In the genomic region with DNA sequence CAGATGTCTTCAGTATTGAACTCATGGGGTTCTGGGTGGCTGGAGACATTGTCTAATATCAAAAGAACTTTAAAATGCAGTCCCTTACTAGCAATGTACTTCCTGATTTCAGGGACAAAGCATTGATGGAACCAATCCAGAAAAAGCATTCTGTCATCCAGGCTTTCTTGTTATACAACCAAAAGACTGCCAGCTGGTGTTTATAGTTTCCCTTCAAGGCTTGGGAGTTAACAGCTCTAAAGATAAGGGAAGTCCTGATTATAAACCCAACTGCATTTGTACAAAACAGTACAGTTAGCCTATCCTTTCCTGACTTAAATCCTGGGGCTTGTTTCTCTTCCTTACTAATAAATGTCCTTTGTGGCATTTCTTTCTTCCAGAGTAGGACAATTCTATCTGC, we compare ENCODE assay signal across 17 cellular contexts.
A peak's percentile ranks its signal among the peaks of the same experiment; 100 is the strongest.
DNase-seq lines count a peak whose midpoint lies in the region; ATAC-seq and TF ChIP-seq lines count a peak whose summit lies in the region.
"Had no signal": no experiment of that assay in that cellular context is flagged by ENCODE, and none has a peak within 500 bp of the region (broad histone marks: within the 10 kb centered on the region; RNA-seq: fewer than 3 reads in every experiment).

No MANE protein-coding gene starts in this region.

- no peak overlapping the region for H3K4me3 ChIP-seq in choroid plexus epithelial cell (ENCODE audit: low read depth, low read length)
- H3K4me3 ChIP-seq: Peyer's patch had no signal

- DNase-seq in DMS 273 treated with DMSO at 0.1 percent for 48 hours (lab: John Stamatoyannopoulos, UW), result peak; percentile 75
- peak; percentile 40 for DNase-seq in NCI-H1694 treated with DMSO at 0.1 percent for 48 hours (lab: John Stamatoyannopoulos, UW)
- peak; percentile 72 for DNase-seq in choroid plexus epithelial cell (ENCODE audit: low read depth)
- peak; percentile 56 for DNase-seq in iris pigment epithelial cell (ENCODE audit: low read depth)
- no peak for DNase-seq in germinal center (ENCODE audit: low spot score)
- DNase-seq in C1 segment of cervical spinal cord (lab: John Stamatoyannopoulos, UW), result no peak
- DNase-seq: activated CD4-positive, alpha-beta T cell treated with anti-CD3 and anti-CD28 coated beads, Interleukin-2, amount 10 ng/mL, durations not matched to agents 7 days and 5 days; activated naive CD4-positive, alpha-beta T cell treated with anti-CD3 and anti-CD28 coated beads for 36 hours; CD4-positive, alpha-beta T cell; EL; NCI-H774; occipital lobe; Peyer's patch had no signal

- ATAC-seq in GM21390 (IDR thresholded peaks at IDR 0.05; ENCODE audit: unreplicated experiment), result no peak
- ATAC-seq in HG02852 (IDR thresholded peaks at IDR 0.05; ENCODE audit: unreplicated experiment), result no peak
- ATAC-seq: esophagus mucosa, sciatic nerve had no signal

- no peak for TF ChIP-seq CTCF in choroid plexus epithelial cell (conservative IDR thresholded peaks at IDR 0.05; ENCODE audit: low read depth, low read length)

Comparison
In these comparisons a context has a peak if more than half of its experiments do, and no peak if none do; other contexts are left out.
1. DNase-seq: peak in DMS 273 treated with DMSO at 0.1 percent for 48 hours (single experiment), NCI-H1694 treated with DMSO at 0.1 percent for 48 hours (single experiment), choroid plexus epithelial cell (single experiment) and iris pigment epithelial cell (single experiment); none in germinal center (single experiment) and C1 segment of cervical spinal cord (0 of 14).